ENCODE assay signal across 8 cellular contexts in genomic region chr18:22933206-22933957, GRCh38. TPM values are rescaled to one million over a fixed set of nuclear protein-coding genes. Genes with fewer than 3 reads are reported as not detected.
DNase-seq lines count a peak whose midpoint lies in the region; ATAC-seq and TF ChIP-seq lines count a peak whose summit lies in the region.

Gene RBBP8 (plus strand): TSS chr18:22933328. CDS start chr18:22936852, 3,524 bp downstream.

- H3K9me3 Mint-ChIP-seq in HFFc6 (no peaks in the 10 kb centered on the region), osteocyte (ENCODE audit: unreplicated experiment) (no peaks in the 10 kb centered on the region)
- no peaks in the 10 kb centered on the region for H3K9me3 Mint-ChIP-seq in activated naive CD8-positive, alpha-beta T cell (ENCODE audit: low read depth)

- H3K27me3 ChIP-seq in thoracic aorta (replicated peaks; ENCODE audit: insufficient read depth), result no peaks in the 10 kb centered on the region

- H3K36me3 ChIP-seq in thoracic aorta, result no peaks in the 10 kb centered on the region

- peak; percentile 86 for ATAC-seq in thoracic aorta (ENCODE audit: insufficient number of reproducible peaks, low FRiP score, low read depth)

- TF ChIP-seq CTCF in HFFc6 (IDR thresholded peaks at IDR 0.05) (no peak), NB4 (IDR thresholded peaks at IDR 0.05; ENCODE audit: low read depth, low read length) (no peak), osteocyte (IDR thresholded peaks at IDR 0.05) (peak; percentile 11), thoracic aorta (IDR thresholded peaks at IDR 0.05) (no peak)

- H3K9me3 ChIP-seq in thoracic aorta, result no peaks in the 10 kb centered on the region

- H3K36me3 Mint-ChIP-seq in HFFc6 (ENCODE audit: low read depth) (no peaks in the 10 kb centered on the region), osteocyte (ENCODE audit: unreplicated experiment) (peaks cover 3% of the 10 kb centered on the region)
- H3K36me3 Mint-ChIP-seq in activated naive CD8-positive, alpha-beta T cell, result peaks cover 2% of the 10 kb centered on the region

- H3K27ac Mint-ChIP-seq in HFFc6 (peak within 1 kb of the TSS; percentile 67), osteocyte (ENCODE audit: unreplicated experiment) (peak within 1 kb of the TSS; percentile 92)
- H3K27ac Mint-ChIP-seq in activated naive CD8-positive, alpha-beta T cell, result peak within 1 kb of the TSS; percentile 89

- DNase-seq in HFFc6 (peak; percentile 46), NB4 (ENCODE audit: low read depth) (peak; percentile 92), SKM-1 treated with dmso at 0.1 percent for 144 hours (lab: John Stamatoyannopoulos, UW; ENCODE audit: unreplicated experiment) (peak; percentile 78), glomerular visceral epithelial cell (ENCODE audit: extremely low spot score) (peak; percentile 84), osteocyte (ENCODE audit: extremely low spot score, unreplicated experiment) (peak; percentile 95), thoracic aorta (ENCODE audit: low spot score) (peak; percentile 21)

- peaks cover under 1% of the 10 kb centered on the region for H3K27me3 Mint-ChIP-seq in HFFc6 (ENCODE audit: insufficient read depth)
- no peaks in the 10 kb centered on the region for H3K27me3 Mint-ChIP-seq in activated naive CD8-positive, alpha-beta T cell
- H3K27me3 Mint-ChIP-seq in osteocyte (ENCODE audit: unreplicated experiment), result no peaks in the 10 kb centered on the region

- H3K4me3 Mint-ChIP-seq in HFFc6, result peak within 1 kb of the TSS; percentile 97
- H3K4me3 Mint-ChIP-seq in activated naive CD8-positive, alpha-beta T cell, result peak within 1 kb of the TSS; percentile 98
- H3K4me3 Mint-ChIP-seq in osteocyte (ENCODE audit: unreplicated experiment), result peak within 1 kb of the TSS; percentile 84

- H3K4me1 Mint-ChIP-seq in HFFc6 (ENCODE audit: low read depth) (peaks cover 16% of the 10 kb centered on the region), osteocyte (ENCODE audit: unreplicated experiment) (peaks cover 14% of the 10 kb centered on the region)
- H3K4me1 Mint-ChIP-seq in activated naive CD8-positive, alpha-beta T cell (ENCODE audit: low read depth), result peaks cover 13% of the 10 kb centered on the region

- TF ChIP-seq POLR2A in NB4 (IDR thresholded peaks at IDR 0.05; ENCODE audit: extremely low read depth, insufficient read length), result peak; percentile 53

- no peaks in the 10 kb centered on the region for H3K4me1 ChIP-seq in thoracic aorta (ENCODE audit: control insufficient read depth in 1 of 2, low read depth in 2 of 2)

- H3K4me3 ChIP-seq in GM08714 (ENCODE audit: low read length) (peak within 1 kb of the TSS; percentile 94), NB4 (ENCODE audit: low read depth, low read length) (peak within 1 kb of the TSS; percentile 93), thoracic aorta (peak within 1 kb of the TSS; percentile 87)

- H3K27ac ChIP-seq in thoracic aorta, result peak within 1 kb of the TSS; percentile 89 to 93

RNA-seq across cellular contexts. Expression of gene RBBP8, which starts in this region (rescaled TPM):
- 10 to 100 TPM; 13.9 to 27.0 (median 25.2) TPM for total RNA-seq in HFFc6 (2021; fragmentation: NEBNext Ultra II Directional; extraction: Animal tissue kit (Norgen Biotek cat#: 25700))
- 19.3 and 21.9 TPM in 2 replicates for total RNA-seq in osteocyte
- total RNA-seq in thoracic aorta, result 10 to 100 TPM in 1 of 2 donors, 1 to 10 TPM in 1; 9.7 to 10.2 TPM

Comparison
In these comparisons a context has a peak if more than half of its experiments do, and no peak if none do; other contexts are left out.
1. Peak in every context shown above with its lines: DNase-seq, ATAC-seq, H3K4me3 ChIP-seq and H3K27ac ChIP-seq.
2. DNase-seq: peak in every context shown above with its lines; median percentile 95 in osteocyte; 92 in NB4; 84 in glomerular visceral epithelial cell; 78 in SKM-1 treated with dmso at 0.1 percent for 144 hours; 46 in HFFc6; 21 in thoracic aorta.